34 cellular contexts compared by ENCODE assay signal in the genomic region with DNA sequence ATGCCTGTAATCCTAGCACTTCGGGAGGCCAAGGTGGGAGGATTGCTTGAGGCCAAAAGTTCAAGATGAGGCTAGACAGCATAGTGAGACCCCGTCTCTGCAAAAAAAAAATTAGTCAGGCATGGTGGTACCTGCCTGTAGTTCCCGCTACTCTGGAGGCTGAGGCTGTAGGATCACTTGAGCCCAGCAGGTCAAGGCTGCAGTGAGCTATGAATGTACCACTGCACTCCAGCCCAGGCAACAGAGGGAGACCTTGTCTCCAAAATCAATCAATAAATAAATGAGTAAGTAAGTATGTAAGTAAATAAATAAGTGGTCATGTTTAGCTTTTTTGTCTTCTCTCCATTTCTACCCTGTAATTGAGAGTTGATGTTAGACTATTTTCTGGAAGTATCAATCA.
"Had no signal": no experiment of that assay in that cellular context is flagged by ENCODE, and none has a peak within 500 bp of the region (broad histone marks: within the 10 kb centered on the region; RNA-seq: fewer than 3 reads in every experiment).

No MANE protein-coding gene starts in this region.

- DNase-seq: Karpas-422, Kasumi-1, MG63, MM.1S, MV-4-11, NCI-H1048, NCI-H1092, NCI-H1092 treated with DMSO at 0.1 percent for 48 hours, NCI-H1105, NCI-H1105 treated with DMSO at 0.1 percent for 48 hours, NCI-H1417, NCI-H1417 treated with DMSO at 0.1 percent for 48 hours, NCI-H1436, NCI-H1436 treated with DMSO at 0.1 percent for 48 hours, NCI-H146, NCI-H1694, NCI-H1694 treated with DMSO at 0.1 percent for 48 hours, NCI-H187, NCI-H187 treated with DMSO at 0.1 percent for 48 hours, NCI-H1930, NCI-H2029, NCI-H2029 treated with DMSO at 0.1 percent for 48 hours, NCI-H2081, NCI-H2081 treated with DMSO at 0.1 percent for 48 hours, NCI-H2107, NCI-H2171, NCI-H2171 treated with DMSO at 0.1 percent for 48 hours, NCI-H2227 treated with DMSO at 0.1 percent for 48 hours, NCI-H226, NCI-H345, NCI-H446, NCI-H446 treated with DMSO at 0.1 percent for 48 hours, NCI-H510A, NCI-H510A treated with DMSO at 0.1 percent for 48 hours had no signal

- H3K9me3 ChIP-seq: MG63 had no signal

- H3K36me3 ChIP-seq: MG63 had no signal

- H3K4me3 ChIP-seq: MG63 had no signal

- H3K27me3 ChIP-seq: MG63 had no signal
